Comparison of ENCODE assay signal across 1 cellular context in genomic region chr7:44231088-44231487, GRCh38.
TF ChIP-seq lines count a peak whose summit lies in the region.

No MANE protein-coding gene starts in this region.

TF ChIP-seq in HepG2, 621 proteins besides CTCF, POLR2A, EP300 and RAD21:
- TF ChIP-seq LBX2 (CRISPR knock-in tag; IDR thresholded peaks at IDR 0.05; ENCODE audit: borderline replicate concordance) (no peak), NFE2L1 (CRISPR knock-in tag; IDR thresholded peaks at IDR 0.05; ENCODE audit: borderline replicate concordance) (no peak), KDM3A (CRISPR knock-in tag; IDR thresholded peaks at IDR 0.05; ENCODE audit: low read depth) (no peak), PATZ1 (CRISPR knock-in tag; IDR thresholded peaks at IDR 0.05) (no peak), HIC2 (CRISPR knock-in tag; IDR thresholded peaks at IDR 0.05; ENCODE audit: low read depth) (0 out of 2 replicates have a peak, but pooled peaks have one; percentile 20), ZFP82 (CRISPR knock-in tag; IDR thresholded peaks at IDR 0.05; ENCODE audit: borderline replicate concordance) (no peak), UBTF (CRISPR knock-in tag; IDR thresholded peaks at IDR 0.05) (peak; percentile 97), ZNF501 (CRISPR knock-in tag; IDR thresholded peaks at IDR 0.05) (no peak), HMGXB4 (CRISPR knock-in tag; IDR thresholded peaks at IDR 0.05; ENCODE audit: borderline replicate concordance in 1 of 2, low read depth in 1 of 2) (0 out of 4 replicates have a peak, but pooled peaks of 1 of the 2 experiments have one; percentile 42), POLR2AphosphoS2 (IDR thresholded peaks at IDR 0.05; ENCODE audit: low read depth, low read length) (no peak), STAG1 (CRISPR knock-in tag; IDR thresholded peaks at IDR 0.05) (peak; percentile 33), HNRNPL (IDR thresholded peaks at IDR 0.05; ENCODE audit: low read depth, low read length) (peak; percentile 71; the same call in 1 of the 2 replicates), KDM5B (CRISPR knock-in tag; IDR thresholded peaks at IDR 0.05; ENCODE audit: borderline replicate concordance) (peak; percentile 44; the same call in 1 of the 2 replicates), ZNF138 (CRISPR knock-in tag; IDR thresholded peaks at IDR 0.05; ENCODE audit: low read depth) (no peak), ELF3 (CRISPR knock-in tag; IDR thresholded peaks at IDR 0.05) (no peak), ZSCAN20 (CRISPR knock-in tag; IDR thresholded peaks at IDR 0.05; ENCODE audit: borderline replicate concordance) (no peak)
- TF ChIP-seq, protein P1, sequence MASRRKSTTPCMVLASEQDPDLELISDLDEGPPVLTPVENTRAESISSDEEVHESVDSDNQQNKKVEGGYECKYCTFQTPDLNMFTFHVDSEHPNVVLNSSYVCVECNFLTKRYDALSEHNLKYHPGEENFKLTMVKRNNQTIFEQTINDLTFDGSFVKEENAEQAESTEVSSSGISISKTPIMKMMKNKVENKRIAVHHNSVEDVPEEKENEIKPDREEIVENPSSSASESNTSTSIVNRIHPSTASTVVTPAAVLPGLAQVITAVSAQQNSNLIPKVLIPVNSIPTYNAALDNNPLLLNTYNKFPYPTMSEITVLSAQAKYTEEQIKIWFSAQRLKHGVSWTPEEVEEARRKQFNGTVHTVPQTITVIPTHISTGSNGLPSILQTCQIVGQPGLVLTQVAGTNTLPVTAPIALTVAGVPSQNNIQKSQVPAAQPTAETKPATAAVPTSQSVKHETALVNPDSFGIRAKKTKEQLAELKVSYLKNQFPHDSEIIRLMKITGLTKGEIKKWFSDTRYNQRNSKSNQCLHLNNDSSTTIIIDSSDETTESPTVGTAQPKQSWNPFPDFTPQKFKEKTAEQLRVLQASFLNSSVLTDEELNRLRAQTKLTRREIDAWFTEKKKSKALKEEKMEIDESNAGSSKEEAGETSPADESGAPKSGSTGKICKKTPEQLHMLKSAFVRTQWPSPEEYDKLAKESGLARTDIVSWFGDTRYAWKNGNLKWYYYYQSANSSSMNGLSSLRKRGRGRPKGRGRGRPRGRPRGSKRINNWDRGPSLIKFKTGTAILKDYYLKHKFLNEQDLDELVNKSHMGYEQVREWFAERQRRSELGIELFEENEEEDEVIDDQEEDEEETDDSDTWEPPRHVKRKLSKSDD (CRISPR knock-in tag; IDR thresholded peaks at IDR 0.05; ENCODE audit: low read depth), result no peak
TF ChIP-seq in HepG2: peak in this region for 6.
